Comparison of ENCODE assay signal across 30 cellular contexts in the genomic region with DNA sequence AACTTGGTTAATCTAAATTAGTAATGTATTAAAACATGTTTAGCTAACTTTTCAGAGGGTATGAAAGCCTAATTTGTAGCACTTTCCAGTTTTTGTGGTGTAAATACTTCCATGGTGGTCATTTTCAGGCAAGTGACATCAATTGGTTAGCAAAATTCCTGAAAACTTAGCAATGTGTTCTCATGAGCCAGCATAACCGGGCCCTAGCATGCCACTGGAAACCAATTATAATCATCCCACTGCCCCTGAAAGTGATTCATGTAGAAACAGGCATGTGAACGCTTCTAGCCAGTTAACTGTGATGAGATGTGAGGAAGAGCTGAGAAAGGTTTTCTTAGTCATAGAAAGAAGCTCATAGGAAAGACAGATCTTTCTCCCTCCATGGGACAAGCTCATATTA.
DNase-seq lines count a peak whose midpoint lies in the region; ATAC-seq, FAIRE-seq and TF ChIP-seq lines count a peak whose summit lies in the region.
"Had no signal": no experiment of that assay in that cellular context is flagged by ENCODE, and none has a peak within 500 bp of the region (broad histone marks: within the 10 kb centered on the region; RNA-seq: fewer than 3 reads in every experiment).

No MANE protein-coding gene starts in this region.

- in situ Hi-C loops in HAP-1 (cut with MboI; ENCODE audit: low sequenced_read_pairs), result no loop called here

- TF ChIP-seq CTCF in GM23338 (conservative IDR thresholded peaks at IDR 0.05; ENCODE audit: low read depth in 2 of 2) (no peak), H1 (IDR thresholded peaks at IDR 0.05; ENCODE audit: control extremely low read depth in 1 of 3, insufficient read depth in 1 of 3, low read depth in 1 of 3, low read length in 3 of 3) (no peak)

- ATAC-seq in GM23338 (no peak), HG03196 (IDR thresholded peaks at IDR 0.05; ENCODE audit: unreplicated experiment) (no peak)
- ATAC-seq: HCT116, HepG2, PC-3, Right ventricle myocardium inferior had no signal

- POLR2A ChIA-PET in H1 (lab: Charles Lee; ENCODE audit: partially characterized antibody), result no interaction called here

- peaks cover 33% of the 10 kb centered on the region for H3K9me3 Mint-ChIP-seq in GM23338
- peaks cover 4% of the 10 kb centered on the region for H3K9me3 Mint-ChIP-seq in activated T-helper 2 cell treated with anti-CD3 and anti-CD28 coated beads, Interferon-gamma antibody, Interleukin-2, Interleukin-4, amounts not matched to agents 10 μg/mL and 5 μg/mL and 100 μg/mL, durations not matched to agents 14 hours and 24 hours and 36 hours

- H3K27me3 ChIP-seq in GM23338 (ENCODE audit: insufficient read depth) (no peaks in the 10 kb centered on the region), H1 (replicated peaks in 1 of 4; ENCODE audit: control insufficient read depth in 3 of 4, extremely low read depth in 1 of 4, insufficient read depth in 3 of 4, low read length in 3 of 4) (no peaks in the 10 kb centered on the region), HAP-1 (ENCODE audit: low read depth) (no peaks in the 10 kb centered on the region)
- H3K27me3 ChIP-seq: BE2C, MG63, SJCRH30 had no signal

- H3K27ac Mint-ChIP-seq in GM23338, result no peak overlapping the region
- no peak overlapping the region for H3K27ac Mint-ChIP-seq in activated T-helper 2 cell treated with anti-CD3 and anti-CD28 coated beads, Interferon-gamma antibody, Interleukin-2, Interleukin-4, amounts not matched to agents 10 μg/mL and 5 μg/mL and 100 μg/mL, durations not matched to agents 14 hours and 24 hours and 36 hours
- H3K27ac Mint-ChIP-seq: CD14-positive monocyte; CD8-positive, alpha-beta memory T cell had no signal

- H3K79me1 ChIP-seq in H1 (ENCODE audit: low read depth, low read length), result no peaks in the 10 kb centered on the region

- no peak overlapping the region for H3K14ac ChIP-seq in H1 (ENCODE audit: insufficient read length)

- H3K4me3 Mint-ChIP-seq in GM23338, result no peak overlapping the region
- no peak overlapping the region for H3K4me3 Mint-ChIP-seq in activated T-helper 2 cell treated with anti-CD3 and anti-CD28 coated beads, Interferon-gamma antibody, Interleukin-2, Interleukin-4, amounts not matched to agents 10 μg/mL and 5 μg/mL and 100 μg/mL, durations not matched to agents 14 hours and 24 hours and 36 hours (ENCODE audit: low read depth)
- H3K4me3 Mint-ChIP-seq: CD14-positive monocyte; CD8-positive, alpha-beta memory T cell had no signal

- TF ChIP-seq RAD21 in H1 (IDR thresholded peaks at IDR 0.05 in 1 of 2, conservative IDR thresholded peaks at IDR 0.05 in 1 of 2; ENCODE audit: low read depth in 2 of 2, low read length in 2 of 2), result no peak

- no peak overlapping the region for H2BK120ac ChIP-seq in H1 (replicated peaks; ENCODE audit: low read depth, low read length)

- H3K18ac ChIP-seq in H1 (ENCODE audit: extremely low read depth, low read length), result no peak overlapping the region

- H3K4me1 Mint-ChIP-seq in GM23338, result peaks cover 2% of the 10 kb centered on the region; the same call in 2 of the 3 replicates
- H3K4me1 Mint-ChIP-seq in activated T-helper 2 cell treated with anti-CD3 and anti-CD28 coated beads, Interferon-gamma antibody, Interleukin-2, Interleukin-4, amounts not matched to agents 10 μg/mL and 5 μg/mL and 100 μg/mL, durations not matched to agents 14 hours and 24 hours and 36 hours (ENCODE audit: low read depth), result no peaks in the 10 kb centered on the region
- H3K4me1 Mint-ChIP-seq: CD14-positive monocyte; CD8-positive, alpha-beta memory T cell had no signal

- intact Hi-C loops in activated T-helper 2 cell treated with anti-CD3 and anti-CD28 coated beads, Interferon-gamma antibody, Interleukin-2, Interleukin-4, amounts not matched to agents 10 μg/mL and 5 μg/mL and 100 μg/mL, durations not matched to agents 14 hours and 24 hours and 36 hours (cut with micrococcal nuclease), result no loop called here

- no peak overlapping the region; a peak in 1 of 7 replicates for H3K9ac ChIP-seq in H1 (replicated peaks in 1 of 4; ENCODE audit: extremely low read depth in 1 of 4, low read depth in 3 of 4, low read length in 3 of 4)

- H3K56ac ChIP-seq in H1 (replicated peaks; ENCODE audit: insufficient read length, low read depth, low read length), result no peak overlapping the region

- H4K8ac ChIP-seq in H1 (ENCODE audit: extremely low read depth, insufficient read depth, low read length), result no peak overlapping the region

- no peak overlapping the region for H4K91ac ChIP-seq in H1 (replicated peaks; ENCODE audit: insufficient read length, low read length)

- H3K4me1 ChIP-seq in GM23338 (ENCODE audit: insufficient read depth) (peaks cover 16% of the 10 kb centered on the region), H1 (replicated peaks in 1 of 4; ENCODE audit: control insufficient read depth in 3 of 4, insufficient read depth in 4 of 4, low read length in 3 of 4) (no peaks in the 10 kb centered on the region; a peak in 3 of 7 replicates), HAP-1 (no peaks in the 10 kb centered on the region)
- H3K4me1 ChIP-seq: BE2C, SJCRH30 had no signal

- H3K9me3 ChIP-seq in H1 (ENCODE audit: insufficient read depth in 2 of 2, low read depth in 1 of 2, low read length in 1 of 2), result no peaks in the 10 kb centered on the region
- no peaks in the 10 kb centered on the region for H3K9me3 ChIP-seq in HAP-1
- H3K9me3 ChIP-seq: BE2C, MG63 had no signal

- H3K4me3 ChIP-seq in GM23338, result no peak overlapping the region
- H3K4me3 ChIP-seq in H1 (ENCODE audit: extremely low read depth in 1 of 4, insufficient read depth in 2 of 4, low read depth in 3 of 4, low read length in 4 of 4), result no peak overlapping the region
- H3K4me3 ChIP-seq in HAP-1, result no peak overlapping the region
- H3K4me3 ChIP-seq: MG63, SJCRH30 had no signal

- FAIRE-seq in H1 (lab: Jason Lieb, UNC), result no peak
- FAIRE-seq: HepG2 had no signal

- TF ChIP-seq POLR2A in H1 (IDR thresholded peaks at IDR 0.05; ENCODE audit: control extremely low read depth in 1 of 2, low read depth in 2 of 2, low read length in 2 of 2), result no peak

- no peak overlapping the region for H2BK15ac ChIP-seq in H1 (ENCODE audit: low read length)

- H3K36me3 ChIP-seq in GM23338 (ENCODE audit: insufficient read depth) (no peaks in the 10 kb centered on the region), H1 (ENCODE audit: control insufficient read depth in 2 of 4, insufficient read depth in 4 of 4, low read length in 3 of 4) (no peaks in the 10 kb centered on the region), HAP-1 (replicated peaks) (no peaks in the 10 kb centered on the region)
- H3K36me3 ChIP-seq: BE2C, MG63, SJCRH30 had no signal

- DNase-seq in GM23338 (ENCODE audit: low spot score) (no peak), M059J (ENCODE audit: low read depth) (peak; percentile 15), H1 (ENCODE audit: low read depth in 1 of 2, low spot score in 2 of 2) (no peak), renal cortical epithelial cell (ENCODE audit: low read depth) (peak; percentile 85), HAP-1 (ENCODE audit: low spot score in 2 of 2) (no peak), NCI-H2227 treated with DMSO at 0.1 percent for 48 hours (lab: John Stamatoyannopoulos, UW) (no peak)
- DNase-seq in activated T-helper 2 cell treated with anti-CD3 and anti-CD28 coated beads, Interferon-gamma antibody, Interleukin-2, Interleukin-4, amounts not matched to agents 10 μg/mL and 5 μg/mL and 100 μg/mL, durations not matched to agents 14 hours and 24 hours and 36 hours (ENCODE audit: low spot score), result no peak
- DNase-seq: 8988T; ACHN; BE2C; CD8-positive, alpha-beta memory T cell; GOT3; Karpas-422; MG63; NCI-H1105 treated with DMSO at 0.1 percent for 48 hours; NCI-H146; NCI-H1930; NCI-H2107; NCI-H446 treated with DMSO at 0.1 percent for 48 hours; NCI-H526; NCI-H82; NK-92 treated with Interleukin-12 subunit alpha and Interleukin-12 subunit beta, amount 100 ng/mL, for 24 hours; PC-3; SJCRH30 had no signal

- H3K27me3 Mint-ChIP-seq in GM23338 (ENCODE audit: insufficient read depth, low read depth, poor library complexity), result peaks cover 1% of the 10 kb centered on the region
- H3K27me3 Mint-ChIP-seq in activated T-helper 2 cell treated with anti-CD3 and anti-CD28 coated beads, Interferon-gamma antibody, Interleukin-2, Interleukin-4, amounts not matched to agents 10 μg/mL and 5 μg/mL and 100 μg/mL, durations not matched to agents 14 hours and 24 hours and 36 hours (ENCODE audit: low read depth), result no peaks in the 10 kb centered on the region
- H3K27me3 Mint-ChIP-seq: CD8-positive, alpha-beta memory T cell had no signal

- no peak overlapping the region for H2AK5ac ChIP-seq in H1 (ENCODE audit: low read depth, low read length)

- no peak overlapping the region for H3K23ac ChIP-seq in H1 (ENCODE audit: insufficient read length)

- H3K23me2 ChIP-seq in H1 (ENCODE audit: low read depth, low read length), result no peaks in the 10 kb centered on the region

- H2AFZ ChIP-seq in GM23338 (peak overlapping the region; percentile 78; the same call in 1 of the 2 replicates), H1 (ENCODE audit: low read length) (0 out of 2 replicates have a peak overlapping the region, but pooled peaks have one; percentile 11)

- H2BK12ac ChIP-seq in H1 (ENCODE audit: low read depth, low read length), result no peak overlapping the region

- no peak overlapping the region for H4K5ac ChIP-seq in H1 (ENCODE audit: insufficient read length, low read depth, low read length)

- H2BK20ac ChIP-seq in H1 (ENCODE audit: low read length), result no peak overlapping the region

- H3K9me2 ChIP-seq in GM23338 (ENCODE audit: insufficient read depth), result peaks cover 5% of the 10 kb centered on the region

- CTCF ChIA-PET in H1 (lab: Charles Lee; ENCODE audit: partially characterized antibody), result interaction anchor here (0.6 to 1.0 kb wide), 2 partner anchors 10 to 725 kb away, joined by 3 to 6 read pairs; no protein-coding TSS in a partner anchor

- H3K4ac ChIP-seq in H1 (replicated peaks; ENCODE audit: insufficient read length, low read depth, low read length), result no peak overlapping the region

- no peak overlapping the region for H3K4me2 ChIP-seq in GM23338
- H3K4me2 ChIP-seq in H1 (ENCODE audit: insufficient read depth in 1 of 2, low read depth in 2 of 2, low read length in 2 of 2), result no peak overlapping the region

- H3K79me2 ChIP-seq in GM23338 (replicated peaks; ENCODE audit: insufficient read depth) (no peaks in the 10 kb centered on the region), H1 (ENCODE audit: control insufficient read depth in 1 of 2, insufficient read depth in 2 of 2, low read length in 2 of 2) (no peaks in the 10 kb centered on the region)

- 46% methylated on average over 2 of the region's 2 CpGs; no CpG with 5 or more reads in 1 of the 2 experiments for WGBS in H1 (ENCODE audit: extremely low coverage in 1 of 2, insufficient coverage in 1 of 2, insufficient read length in 1 of 2, insufficient replicate concordance in 2 of 2, low coverage in 1 of 2, low lambda C conversion rate in 2 of 2, missing lambda C conversion rate in 1 of 2), 2 experiments

- H3K36me3 Mint-ChIP-seq in GM23338 (ENCODE audit: low read depth), result 0 out of 3 replicates have a peak, but pooled peaks cover 2% of the 10 kb centered on the region
- no peaks in the 10 kb centered on the region for H3K36me3 Mint-ChIP-seq in activated T-helper 2 cell treated with anti-CD3 and anti-CD28 coated beads, Interferon-gamma antibody, Interleukin-2, Interleukin-4, amounts not matched to agents 10 μg/mL and 5 μg/mL and 100 μg/mL, durations not matched to agents 14 hours and 24 hours and 36 hours (ENCODE audit: low read depth)
- H3K36me3 Mint-ChIP-seq: CD14-positive monocyte; CD8-positive, alpha-beta memory T cell had no signal

- H2BK5ac ChIP-seq in H1 (ENCODE audit: low read depth, low read length), result no peak overlapping the region

- H4K20me1 ChIP-seq in GM23338 (replicated peaks; ENCODE audit: insufficient read depth), result no peaks in the 10 kb centered on the region
- H4K20me1 ChIP-seq in H1 (replicated peaks in 1 of 2; ENCODE audit: control insufficient read depth in 1 of 2, insufficient read depth in 2 of 2, low read length in 2 of 2), result no peaks in the 10 kb centered on the region

- H3K27ac ChIP-seq in GM23338 (ENCODE audit: low read depth) (no peak overlapping the region), H1 (ENCODE audit: low read depth, low read length) (no peak overlapping the region)
- H3K27ac ChIP-seq: HL-60, SJCRH30 had no signal

- no peak for TF ChIP-seq EP300 in H1 (IDR thresholded peaks at IDR 0.05; ENCODE audit: borderline replicate concordance in 1 of 2, low read depth in 2 of 2, low read length in 2 of 2)

- no peaks in the 10 kb centered on the region for H3F3A ChIP-seq in GM23338 (replicated peaks; ENCODE audit: low read depth)

Comparison
In these comparisons a context has a peak if more than half of its experiments do, and no peak if none do; other contexts are left out.
1. DNase-seq: peak in M059J (single experiment) and renal cortical epithelial cell (single experiment); none in GM23338 (single experiment), H1 (0 of 2), activated T-helper 2 cell treated with anti-CD3 and anti-CD28 coated beads, Interferon-gamma antibody, Interleukin-2, Interleukin-4, amounts not matched to agents 10 μg/mL and 5 μg/mL and 100 μg/mL, durations not matched to agents 14 hours and 24 hours and 36 hours (single experiment), HAP-1 (0 of 2) and NCI-H2227 treated with DMSO at 0.1 percent for 48 hours (single experiment).